Comparison of ENCODE assay signal across 8 cellular contexts in the genomic region with DNA sequence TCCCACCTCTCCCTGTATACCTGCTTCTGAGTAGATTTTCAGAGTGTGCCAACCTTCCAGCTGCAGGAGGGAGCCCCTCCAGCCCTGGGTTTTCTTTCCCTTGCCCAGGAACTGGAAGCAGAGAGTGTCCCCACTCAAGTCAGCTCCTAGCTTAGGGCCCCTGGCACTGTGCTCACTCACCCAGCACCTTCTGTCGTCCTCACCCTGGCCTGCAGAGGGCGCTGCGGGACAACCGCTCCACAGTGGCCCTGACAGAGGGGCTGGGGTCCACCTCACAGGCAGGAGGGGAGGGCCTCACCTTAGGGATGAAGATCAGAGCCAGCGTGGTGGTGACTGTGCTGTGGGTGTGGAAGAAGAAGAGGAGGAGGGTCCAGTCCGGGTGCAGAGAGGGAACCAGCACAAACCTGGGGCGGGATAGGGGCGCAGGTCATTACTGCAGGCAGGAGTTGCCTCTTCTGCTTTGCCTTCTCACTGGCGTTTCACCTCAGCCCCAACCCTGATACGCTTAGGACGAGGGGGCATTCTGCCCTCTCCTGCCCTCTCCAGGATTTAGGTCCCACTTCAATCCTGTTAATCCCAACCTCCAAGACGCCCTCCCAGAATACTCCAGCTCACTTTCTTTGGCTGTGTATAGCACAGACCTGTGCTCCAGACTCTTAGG. TPM values are rescaled to one million over a fixed set of nuclear protein-coding genes. Genes with fewer than 3 reads are reported as not detected.
DNase-seq lines count a peak whose midpoint lies in the region; ATAC-seq and TF ChIP-seq lines count a peak whose summit lies in the region.

No MANE protein-coding gene starts in this region.

- peak; percentile 74 for TF ChIP-seq CTCF in glutamatergic neuron (IDR thresholded peaks at IDR 0.05; ENCODE audit: partially characterized antibody, unreplicated experiment)

- no peaks in the 10 kb centered on the region for H3K9me3 Mint-ChIP-seq in activated CD8-positive, alpha-beta memory T cell treated with anti-CD3 and anti-CD28 coated beads, Interleukin-2, amount 10 ng/mL, durations not matched to agents 7 days and 5 days (ENCODE audit: low read depth)
- H3K9me3 Mint-ChIP-seq in glutamatergic neuron (ENCODE audit: unreplicated experiment), result peaks cover 7% of the 10 kb centered on the region

- ATAC-seq in activated CD8-positive, alpha-beta memory T cell treated with anti-CD3 and anti-CD28 coated beads, Interleukin-2, amount 10 ng/mL, durations not matched to agents 7 days and 5 days, result peak; percentile 70
- no peak for ATAC-seq in HG03095 (IDR thresholded peaks at IDR 0.05; ENCODE audit: unreplicated experiment)

- CTCF ChIA-PET in activated CD8-positive, alpha-beta memory T cell treated with anti-CD3 and anti-CD28 coated beads, Interleukin-2, amount 10 ng/mL, durations not matched to agents 7 days and 5 days (lab: Charles Lee), result interaction anchor here (0.6 to 2.8 kb wide), 8 partner anchors 10 to 225 kb away, joined by 3 to 15 read pairs (median 4); no protein-coding TSS in a partner anchor

- H3K4me1 Mint-ChIP-seq in activated CD8-positive, alpha-beta memory T cell treated with anti-CD3 and anti-CD28 coated beads, Interleukin-2, amount 10 ng/mL, durations not matched to agents 7 days and 5 days, result no peaks in the 10 kb centered on the region
- peaks cover 8% of the 10 kb centered on the region for H3K4me1 Mint-ChIP-seq in glutamatergic neuron (ENCODE audit: low read depth, unreplicated experiment)

- no peak overlapping the region for H3K27ac Mint-ChIP-seq in activated CD8-positive, alpha-beta memory T cell treated with anti-CD3 and anti-CD28 coated beads, Interleukin-2, amount 10 ng/mL, durations not matched to agents 7 days and 5 days
- H3K27ac Mint-ChIP-seq in glutamatergic neuron (ENCODE audit: unreplicated experiment), result no peak overlapping the region

- H3K27me3 Mint-ChIP-seq in activated CD8-positive, alpha-beta memory T cell treated with anti-CD3 and anti-CD28 coated beads, Interleukin-2, amount 10 ng/mL, durations not matched to agents 7 days and 5 days, result no peaks in the 10 kb centered on the region
- H3K27me3 Mint-ChIP-seq in glutamatergic neuron (ENCODE audit: unreplicated experiment), result peaks cover 8% of the 10 kb centered on the region

- DNase-seq in NCI-H2081 (lab: John Stamatoyannopoulos, UW) (peak; percentile 30 to 38), NCI-H2081 treated with DMSO at 0.1 percent for 48 hours (lab: John Stamatoyannopoulos, UW) (no peak), M059J (ENCODE audit: low read depth) (peak; percentile 17), glutamatergic neuron (peak; percentile 80), NCI-H526 treated with DMSO at 0.1 percent for 48 hours (lab: John Stamatoyannopoulos, UW) (no peak)
- peak; percentile 66 for DNase-seq in activated CD8-positive, alpha-beta memory T cell treated with anti-CD3 and anti-CD28 coated beads, Interleukin-2, amount 10 ng/mL, durations not matched to agents 7 days and 5 days
- DNase-seq in stimulated activated CD8-positive, alpha-beta memory T cell treated with anti-CD3 and anti-CD28 coated beads, Interleukin-2, amount 100 ng/mL, for 48 hours (ENCODE audit: low read depth in 2 of 2), result peak; percentile 36 to 50

- H3K4me3 Mint-ChIP-seq in activated CD8-positive, alpha-beta memory T cell treated with anti-CD3 and anti-CD28 coated beads, Interleukin-2, amount 10 ng/mL, durations not matched to agents 7 days and 5 days, result no peak overlapping the region
- H3K4me3 Mint-ChIP-seq in glutamatergic neuron (ENCODE audit: unreplicated experiment), result no peak overlapping the region

- H3K36me3 Mint-ChIP-seq in activated CD8-positive, alpha-beta memory T cell treated with anti-CD3 and anti-CD28 coated beads, Interleukin-2, amount 10 ng/mL, durations not matched to agents 7 days and 5 days, result no peaks in the 10 kb centered on the region
- no peaks in the 10 kb centered on the region for H3K36me3 Mint-ChIP-seq in glutamatergic neuron (ENCODE audit: unreplicated experiment)

RNA-seq across cellular contexts. Expression of a gene that starts 10.0 kb away (rescaled TPM):
- total RNA-seq in M059J (2014; rRNA removed; shearing (Covaris generic)), result not detected in 2 replicates
- total RNA-seq in activated CD8-positive, alpha-beta memory T cell treated with anti-CD3 and anti-CD28 coated beads, Interleukin-2, amount 10 ng/mL, durations not matched to agents 7 days and 5 days, result under 1 TPM in 1 of 2 experiments, not detected in 1; 0.02 TPM
- total RNA-seq in glutamatergic neuron (ENCODE audit: unreplicated experiment), result 0.07 TPM

RNA-seq across cellular contexts. Expression of a gene that starts 17.9 kb away (rescaled TPM):
- 3.9 and 9.7 TPM in 2 replicates for total RNA-seq in M059J (2014; rRNA removed; shearing (Covaris generic))
- 10 to 100 TPM; 16.2 to 16.8 TPM for total RNA-seq in activated CD8-positive, alpha-beta memory T cell treated with anti-CD3 and anti-CD28 coated beads, Interleukin-2, amount 10 ng/mL, durations not matched to agents 7 days and 5 days
- 33.3 TPM for total RNA-seq in glutamatergic neuron (ENCODE audit: unreplicated experiment)

RNA-seq across cellular contexts. Expression of a gene that starts 36.8 kb away (rescaled TPM):
- total RNA-seq in M059J (2014; rRNA removed; shearing (Covaris generic)), result 43.1 and 48.5 TPM in 2 replicates
- total RNA-seq in activated CD8-positive, alpha-beta memory T cell treated with anti-CD3 and anti-CD28 coated beads, Interleukin-2, amount 10 ng/mL, durations not matched to agents 7 days and 5 days, result 10 to 100 TPM; 22.3 to 36.8 TPM
- 34.0 TPM for total RNA-seq in glutamatergic neuron (ENCODE audit: unreplicated experiment)

Comparison
In these comparisons a context has a peak if more than half of its experiments do, and no peak if none do; other contexts are left out.
1. DNase-seq: peak in NCI-H2081 (2 of 2), M059J (single experiment), activated CD8-positive, alpha-beta memory T cell treated with anti-CD3 and anti-CD28 coated beads, Interleukin-2, amount 10 ng/mL, durations not matched to agents 7 days and 5 days (single experiment), glutamatergic neuron (single experiment) and stimulated activated CD8-positive, alpha-beta memory T cell treated with anti-CD3 and anti-CD28 coated beads, Interleukin-2, amount 100 ng/mL, for 48 hours (2 of 2); none in NCI-H2081 treated with DMSO at 0.1 percent for 48 hours (single experiment) and NCI-H526 treated with DMSO at 0.1 percent for 48 hours (single experiment).